Comparison of ENCODE assay signal across 8 cellular contexts in genomic region chr3:71006810-71007785, GRCh38.
A peak's percentile ranks its signal among the peaks of the same experiment; 100 is the strongest.
DNase-seq lines count a peak whose midpoint lies in the region; ATAC-seq, FAIRE-seq and TF ChIP-seq lines count a peak whose summit lies in the region.

No MANE protein-coding gene starts in this region.

- peak overlapping the region; percentile 37 to 42 for H3K27ac ChIP-seq in tibial artery

- peak; percentile 58 for ATAC-seq in Right ventricle myocardium inferior

- DNase-seq in Right ventricle myocardium inferior (ENCODE audit: missing footprints) (no peak), cardiac septum (ENCODE audit: low spot score) (no peak), NB4 (ENCODE audit: low read depth) (peak; percentile 43), astrocyte of the hippocampus (ENCODE audit: low read depth, low spot score) (peak; percentile 55), tibial artery (no peak), posterior cingulate gyrus (no peak), NCI-H2081 (lab: John Stamatoyannopoulos, UW) (no peak)

- FAIRE-seq in islet of Langerhans (lab: Jason Lieb, UNC): peak; percentile 95

- H3K27me3 ChIP-seq in tibial artery: no peaks in the 10 kb centered on the region

- H3K36me3 ChIP-seq in tibial artery: no peaks in the 10 kb centered on the region

- no peak for TF ChIP-seq POLR2A in NB4 (IDR thresholded peaks at IDR 0.05; ENCODE audit: extremely low read depth, insufficient read length)

- H3K9me3 ChIP-seq in tibial artery: no peaks in the 10 kb centered on the region

- intact Hi-C loops in Right ventricle myocardium inferior (cut with DNase I) (loop anchor here (2.0 to 10.0 kb wide), 6 partner anchors 55 to 575 kb away; partner anchors contain the start of gene FOXP1), cardiac septum (cut with DNase I) (loop anchor here (1.0 to 5.0 kb wide), 5 partner anchors 40 to 579 kb away; no protein-coding TSS in a partner anchor), tibial artery (cut with DNase I; ENCODE audit: low total_unique reads) (no loop called here), posterior cingulate gyrus (cut with DNase I) (loop anchor here (5.0 to 10.0 kb wide), 3 partner anchors 60 to 580 kb away; no protein-coding TSS in a partner anchor)

- peaks cover 0 to 92% (median 51%) of the 10 kb centered on the region in 4 donors for H3K4me1 ChIP-seq in tibial artery

- H3K4me3 ChIP-seq in NB4 (ENCODE audit: low read depth, low read length): no peak overlapping the region
- H3K4me3 ChIP-seq in tibial artery: no peak overlapping the region

- peak; percentile 36 for TF ChIP-seq CTCF in NB4 (IDR thresholded peaks at IDR 0.05; ENCODE audit: low read depth, low read length)
- TF ChIP-seq CTCF in tibial artery (IDR thresholded peaks at IDR 0.05): peak; percentile 30 to 39

Comparison
In these comparisons a context has a peak if more than half of its experiments do, and no peak if none do; other contexts are left out.
1. DNase-seq: peak in NB4 (single experiment) and astrocyte of the hippocampus (single experiment); none in Right ventricle myocardium inferior (single experiment), cardiac septum (single experiment), tibial artery (0 of 2), posterior cingulate gyrus (0 of 10) and NCI-H2081 (0 of 2).